1 cellular context compared by ENCODE assay signal in genomic region chr17:4427505-4427904, GRCh38.
TF ChIP-seq lines count a peak whose summit lies in the region.

No MANE protein-coding gene starts in this region.

TF ChIP-seq in HepG2, 621 proteins besides CTCF, POLR2A, EP300 and RAD21:
- TF ChIP-seq XRCC5 (optimal IDR thresholded peaks at IDR 0.05; ENCODE audit: low read length) (no peak), ZNF280B (CRISPR knock-in tag; IDR thresholded peaks at IDR 0.05; ENCODE audit: borderline replicate concordance) (no peak), CREB1 (IDR thresholded peaks at IDR 0.05) (peak; percentile 54), CREB1 (CRISPR knock-in tag; IDR thresholded peaks at IDR 0.05) (no peak)
TF ChIP-seq in HepG2: peak in this region for 1.
